In the genomic region with DNA sequence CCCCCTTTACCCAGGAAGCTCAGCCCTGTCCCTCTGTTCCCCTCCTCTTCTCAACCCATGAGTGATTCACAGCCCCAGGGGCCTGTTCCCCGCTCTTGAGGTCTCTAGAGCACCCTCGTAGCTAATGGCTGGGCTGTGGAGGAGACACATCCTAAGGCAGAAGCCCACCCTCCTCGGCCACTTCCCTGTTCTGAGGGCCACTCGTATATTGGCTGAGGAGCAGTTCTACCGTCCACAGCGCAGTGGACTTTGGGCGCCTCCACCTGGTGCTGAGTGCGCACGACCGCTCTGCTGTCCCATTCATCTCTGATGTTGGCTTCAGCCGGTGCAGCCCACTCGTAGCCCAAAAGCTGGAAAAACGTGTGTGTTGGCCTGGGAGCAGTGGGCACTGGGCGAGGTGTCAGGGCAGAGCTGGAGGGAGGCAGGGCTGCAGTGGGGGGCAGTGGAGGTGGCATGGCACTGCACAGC, we compare ENCODE assay signal across 1 cellular context.
TF ChIP-seq lines count a peak whose summit lies in the region.

No MANE protein-coding gene starts in this region.

TF ChIP-seq in Ishikawa, 13 proteins besides CTCF, POLR2A, EP300 and RAD21 (continued from another document):
- TF ChIP-seq FOXM1 (IDR thresholded peaks at IDR 0.05; ENCODE audit: borderline replicate concordance, low read depth) (no peak), NFIC (IDR thresholded peaks at IDR 0.05) (no peak), TEAD4 (IDR thresholded peaks at IDR 0.05) (no peak)
